7 cellular contexts compared by ENCODE assay signal in genomic region chr11:3865388-3866193, GRCh38. TPM values are rescaled to one million over a fixed set of nuclear protein-coding genes. Genes with fewer than 3 reads are reported as not detected.
DNase-seq lines count a peak whose midpoint lies in the region; ATAC-seq and TF ChIP-seq lines count a peak whose summit lies in the region.

No MANE protein-coding gene starts in this region.

- H3K79me2 ChIP-seq in PC-3 (ENCODE audit: low read length) = peaks cover 86% of the 10 kb centered on the region

- intact Hi-C loops in PC-3 (cut with micrococcal nuclease) = no loop called here

- peak overlapping the region; percentile 66 for H3K4me2 ChIP-seq in PC-3 (ENCODE audit: low read length)

- no peaks in the 10 kb centered on the region for H3K27me3 ChIP-seq in PC-3 (ENCODE audit: low read length)

- BruUV-seq in PC-3 (replicated peaks; lab: Mats Ljungman, UMichigan) = no TSS peak

- CTCF ChIA-PET in PC-3 (lab: Charles Lee) = interaction anchor here (0.6 kb wide), 1 partner anchor 191 kb away, joined by 10 read pairs; no protein-coding TSS in a partner anchor

- POLR2A ChIA-PET in PC-3 (lab: Charles Lee; ENCODE audit: unreplicated experiment) = no interaction called here

- no peak overlapping the region for H2AFZ ChIP-seq in PC-3 (ENCODE audit: low read length)

- H3K9me2 ChIP-seq in PC-3 (replicated peaks; ENCODE audit: low read length) = no peaks in the 10 kb centered on the region

- H3F3A ChIP-seq in PC-3 (ENCODE audit: low read length, unreplicated experiment) = no peaks in the 10 kb centered on the region

- H3K36me3 ChIP-seq in PC-3 (ENCODE audit: low read depth, low read length) = no peaks in the 10 kb centered on the region

- peak; percentile 66 for DNase-seq in PC-3
- DNase-seq in erythroblast (lab: John Stamatoyannopoulos, UW) = peak; percentile 45 to 67
- DNase-seq in renal cortical epithelial cell (ENCODE audit: low read depth) = peak; percentile 82
- no peak for DNase-seq in stimulated activated CD4-positive, alpha-beta T cell treated with anti-CD3 and anti-CD28 coated beads, Interleukin-15, amount 100 ng/mL, for 24 hours
- no peak for DNase-seq in activated CD4-positive, alpha-beta T cell treated with anti-CD3 and anti-CD28 coated beads for 48 hours

- TF ChIP-seq POLR2A in erythroblast (IDR thresholded peaks at IDR 0.05; ENCODE audit: low read length) = no peak

- peak; percentile 34 for ATAC-seq in GM19351 (IDR thresholded peaks at IDR 0.05; ENCODE audit: unreplicated experiment)
- ATAC-seq in PC-3 = peak; percentile 81
- no peak for ATAC-seq in GM19397 (IDR thresholded peaks at IDR 0.05; ENCODE audit: unreplicated experiment)

- H3K4me3 ChIP-seq in PC-3 (ENCODE audit: low read length) = no peak overlapping the region

- H3K9ac ChIP-seq in PC-3 (ENCODE audit: low read length) = no peak overlapping the region

- no peaks in the 10 kb centered on the region for H4K20me1 ChIP-seq in PC-3 (ENCODE audit: low read length)

- H3K9me3 ChIP-seq in PC-3 (ENCODE audit: low read length) = no peaks in the 10 kb centered on the region

- TF ChIP-seq CTCF in PC-3 (conservative IDR thresholded peaks at IDR 0.05; ENCODE audit: low read depth, low read length) = no peak

- peaks cover 15% of the 10 kb centered on the region for H3K4me1 ChIP-seq in PC-3 (ENCODE audit: insufficient read depth, low read length)

- H3K27ac ChIP-seq in PC-3 (ENCODE audit: low read length) = no peak overlapping the region

RNA-seq across cellular contexts. Expression of gene STIM1, which starts 10.1 kb away (rescaled TPM):
- total RNA-seq in PC-3 (2014; rRNA removed) = 22.8 and 31.9 TPM in 2 replicates
- total RNA-seq in renal cortical epithelial cell = 38.9 and 82.6 TPM in 2 replicates

RNA-seq across cellular contexts. Expression of gene RHOG, which starts 24.8 kb away (rescaled TPM):
- 31.2 and 33.5 TPM in 2 replicates for total RNA-seq in PC-3 (2014; rRNA removed)
- 5.6 and 20.5 TPM in 2 replicates for total RNA-seq in renal cortical epithelial cell

RNA-seq across cellular contexts. Expression of gene PGAP2, which starts 57.2 kb away (rescaled TPM):
- total RNA-seq in PC-3 (2014; rRNA removed) = 21.7 and 25.9 TPM in 2 replicates
- 7.1 and 18.7 TPM in 2 replicates for total RNA-seq in renal cortical epithelial cell

Comparison
In these comparisons a context has a peak if more than half of its experiments do, and no peak if none do; other contexts are left out.
1. DNase-seq: peak in PC-3 (single experiment), erythroblast (2 of 2) and renal cortical epithelial cell (single experiment); none in stimulated activated CD4-positive, alpha-beta T cell treated with anti-CD3 and anti-CD28 coated beads, Interleukin-15, amount 100 ng/mL, for 24 hours (single experiment) and activated CD4-positive, alpha-beta T cell treated with anti-CD3 and anti-CD28 coated beads for 48 hours (single experiment).